Comparison of ENCODE assay signal across 1 cellular context in the genomic region with DNA sequence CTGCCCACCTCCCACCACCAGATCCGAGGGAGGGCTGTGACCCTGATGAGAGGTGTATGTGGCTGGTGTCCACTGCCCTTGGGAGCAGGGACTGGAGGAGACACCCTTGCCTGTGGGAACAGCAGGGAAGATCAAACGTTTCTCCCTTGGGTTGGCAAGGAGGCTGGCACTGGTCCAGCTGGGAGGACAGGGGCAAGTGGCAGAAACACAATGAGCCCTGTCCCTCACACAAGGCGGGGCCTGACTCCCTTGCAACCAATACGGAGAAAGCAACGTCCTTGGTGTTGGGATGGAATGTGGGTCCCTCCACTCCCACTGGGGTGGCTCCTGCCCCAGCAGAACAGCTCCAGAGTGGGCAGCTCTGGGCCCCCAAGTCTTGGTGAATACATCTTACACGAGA.
TF ChIP-seq lines count a peak whose summit lies in the region.

No MANE protein-coding gene starts in this region.

TF ChIP-seq in IMR-90, 13 proteins besides CTCF, POLR2A, EP300 and RAD21 (continued from another document):
- TF ChIP-seq, protein P1, sequence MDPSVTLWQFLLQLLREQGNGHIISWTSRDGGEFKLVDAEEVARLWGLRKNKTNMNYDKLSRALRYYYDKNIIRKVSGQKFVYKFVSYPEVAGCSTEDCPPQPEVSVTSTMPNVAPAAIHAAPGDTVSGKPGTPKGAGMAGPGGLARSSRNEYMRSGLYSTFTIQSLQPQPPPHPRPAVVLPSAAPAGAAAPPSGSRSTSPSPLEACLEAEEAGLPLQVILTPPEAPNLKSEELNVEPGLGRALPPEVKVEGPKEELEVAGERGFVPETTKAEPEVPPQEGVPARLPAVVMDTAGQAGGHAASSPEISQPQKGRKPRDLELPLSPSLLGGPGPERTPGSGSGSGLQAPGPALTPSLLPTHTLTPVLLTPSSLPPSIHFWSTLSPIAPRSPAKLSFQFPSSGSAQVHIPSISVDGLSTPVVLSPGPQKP (IDR thresholded peaks at IDR 0.05; ENCODE audit: borderline replicate concordance, low read depth, low read length) = no peak
- TF ChIP-seq NFE2L2 (IDR thresholded peaks at IDR 0.05; ENCODE audit: low read depth, low read length) (no peak), MAZ (IDR thresholded peaks at IDR 0.05; ENCODE audit: borderline replicate concordance, low read depth, low read length) (no peak), MXI1 (IDR thresholded peaks at IDR 0.05; ENCODE audit: borderline replicate concordance, low read depth, low read length) (no peak)
